ENCODE assay signal across 17 cellular contexts in genomic region chr10:78180306-78180705, GRCh38.
DNase-seq lines count a peak whose midpoint lies in the region; ATAC-seq, FAIRE-seq and TF ChIP-seq lines count a peak whose summit lies in the region.
"Had no signal": no experiment of that assay in that cellular context is flagged by ENCODE, and none has a peak within 500 bp of the region (broad histone marks: within the 10 kb centered on the region; RNA-seq: fewer than 3 reads in every experiment).

No MANE protein-coding gene starts in this region.

- FAIRE-seq in H54 (lab: Jason Lieb, UNC) (no peak), GM12892 (lab: Jason Lieb, UNC) (no peak)
- FAIRE-seq: GM19239, H1, HTR-8/SVneo had no signal

- TF ChIP-seq POLR2A in H54 (IDR thresholded peaks at IDR 0.05; ENCODE audit: low read depth, low read length) (no peak), GM12892 (IDR thresholded peaks at IDR 0.05; ENCODE audit: low read depth, low read length) (no peak)

- peaks cover 0 to 2% of the 10 kb centered on the region in 2 donors for H3K27me3 Mint-ChIP-seq in natural killer cell treated with Interleukin-12 subunit alpha and Interleukin-12 subunit beta and Interleukin-15 and Interleukin-18, amount 100 ng/mL, for 72 hours
- no peaks in the 10 kb centered on the region for H3K27me3 Mint-ChIP-seq in natural killer cell (ENCODE audit: low read depth in 2 of 2)

- peaks cover 5 to 9% of the 10 kb centered on the region in 2 donors for H3K4me1 Mint-ChIP-seq in natural killer cell treated with Interleukin-12 subunit alpha and Interleukin-12 subunit beta and Interleukin-15 and Interleukin-18, amount 100 ng/mL, for 72 hours (ENCODE audit: low read depth in 2 of 2)
- peaks cover 9 to 13% of the 10 kb centered on the region in 2 donors for H3K4me1 Mint-ChIP-seq in natural killer cell
- H3K4me1 Mint-ChIP-seq: CD8-positive, alpha-beta memory T cell had no signal

- no peaks in the 10 kb centered on the region for H3K36me3 Mint-ChIP-seq in natural killer cell treated with Interleukin-12 subunit alpha and Interleukin-12 subunit beta and Interleukin-15 and Interleukin-18, amount 100 ng/mL, for 72 hours
- H3K36me3 Mint-ChIP-seq in natural killer cell, result no peaks in the 10 kb centered on the region
- H3K36me3 Mint-ChIP-seq: CD8-positive, alpha-beta memory T cell had no signal

- H3K9me3 Mint-ChIP-seq in natural killer cell treated with Interleukin-12 subunit alpha and Interleukin-12 subunit beta and Interleukin-15 and Interleukin-18, amount 100 ng/mL, for 72 hours, result no peaks in the 10 kb centered on the region
- no peaks in the 10 kb centered on the region for H3K9me3 Mint-ChIP-seq in natural killer cell
- H3K9me3 Mint-ChIP-seq: CD8-positive, alpha-beta memory T cell had no signal

- H3K4me3 Mint-ChIP-seq in natural killer cell treated with Interleukin-12 subunit alpha and Interleukin-12 subunit beta and Interleukin-15 and Interleukin-18, amount 100 ng/mL, for 72 hours, result no peak overlapping the region
- H3K4me3 Mint-ChIP-seq in natural killer cell, result no peak overlapping the region
- H3K4me3 Mint-ChIP-seq: CD8-positive, alpha-beta memory T cell had no signal

- peak; percentile 39 for DNase-seq in natural killer cell treated with Interleukin-12 subunit alpha and Interleukin-12 subunit beta and Interleukin-15 and Interleukin-18, amount 100 ng/mL, for 72 hours (ENCODE audit: low spot score)
- DNase-seq in natural killer cell (no peak), left kidney (ENCODE audit: low read depth, low spot score) (peak; percentile 44), posterior vena cava (ENCODE audit: low spot score) (peak; percentile 53), H54 (ENCODE audit: insufficient read length, low spot score) (no peak), GM12892 (ENCODE audit: insufficient read length) (no peak)
- DNase-seq in activated naive CD4-positive, alpha-beta T cell treated with anti-CD3 and anti-CD28 coated beads, Interleukin-2, amount 50 U/mL, for 16 hours, result no peak
- DNase-seq: 8988T; AML-193; Caco-2; CD8-positive, alpha-beta memory T cell; DND-41; GDM1; HCEC 1CT had no signal

- TF ChIP-seq CTCF in natural killer cell (IDR thresholded peaks at IDR 0.05), result no peak

- intact Hi-C loops in natural killer cell (cut with micrococcal nuclease), result no loop called here
- intact Hi-C loops in posterior vena cava (cut with DNase I), result no loop called here

- H3K27ac Mint-ChIP-seq in natural killer cell treated with Interleukin-12 subunit alpha and Interleukin-12 subunit beta and Interleukin-15 and Interleukin-18, amount 100 ng/mL, for 72 hours, result no peak overlapping the region
- H3K27ac Mint-ChIP-seq in natural killer cell, result no peak overlapping the region
- H3K27ac Mint-ChIP-seq: CD8-positive, alpha-beta memory T cell had no signal

- no peak for ATAC-seq in natural killer cell treated with Interleukin-12 subunit alpha and Interleukin-12 subunit beta and Interleukin-15 and Interleukin-18, amount 100 ng/mL, for 72 hours
- no peak for ATAC-seq in natural killer cell

Comparison
In these comparisons a context has a peak if more than half of its experiments do, and no peak if none do; other contexts are left out.
1. DNase-seq: peak in natural killer cell treated with Interleukin-12 subunit alpha and Interleukin-12 subunit beta and Interleukin-15 and Interleukin-18, amount 100 ng/mL, for 72 hours (single experiment), left kidney (single experiment) and posterior vena cava (single experiment); none in natural killer cell (single experiment), activated naive CD4-positive, alpha-beta T cell treated with anti-CD3 and anti-CD28 coated beads, Interleukin-2, amount 50 U/mL, for 16 hours (single experiment), H54 (single experiment) and GM12892 (single experiment).